ENCODE assay signal across 9 cellular contexts in the genomic region with DNA sequence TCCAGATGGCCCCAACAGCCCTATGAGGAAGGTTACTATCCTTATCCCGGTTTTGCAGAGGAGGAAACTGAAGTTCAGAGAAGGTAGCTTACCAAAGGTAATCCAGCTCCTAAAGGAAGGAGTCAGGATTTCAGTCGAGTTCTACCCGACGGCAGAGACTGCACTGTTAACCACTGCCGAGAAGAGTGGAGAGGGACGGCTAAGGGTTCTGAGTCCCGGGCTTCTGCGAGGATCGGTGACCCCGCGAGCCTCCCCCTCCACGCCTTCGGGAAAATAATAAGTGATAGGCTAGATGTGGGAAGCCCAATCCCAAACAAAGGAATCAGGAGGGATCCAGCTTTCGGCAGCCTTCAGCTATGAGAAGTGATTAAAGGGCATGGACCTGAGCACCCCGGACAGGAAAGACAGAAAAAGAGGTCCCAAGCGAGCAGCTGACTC. TPM values are rescaled to one million over a fixed set of nuclear protein-coding genes. Genes with fewer than 3 reads are reported as not detected.
DNase-seq lines count a peak whose midpoint lies in the region; FAIRE-seq and TF ChIP-seq lines count a peak whose summit lies in the region.
"Had no signal": no experiment of that assay in that cellular context is flagged by ENCODE, and none has a peak within 500 bp of the region (broad histone marks: within the 10 kb centered on the region; RNA-seq: fewer than 3 reads in every experiment).

No MANE protein-coding gene starts in this region.

- CTCF ChIA-PET in activated CD4-positive, alpha-beta T cell treated with anti-CD3 and anti-CD28 coated beads, Interleukin-2, amount 10 ng/mL, durations not matched to agents 7 days and 5 days (lab: Charles Lee), result interaction anchor here (1.1 to 3.3 kb wide), 6 partner anchors 11 to 102 kb away, joined by 3 to 17 read pairs (median 3); partner anchors contain the start of gene RPS8
- CTCF ChIA-PET in H1 (lab: Charles Lee; ENCODE audit: partially characterized antibody), result interaction anchor here (0.5 to 5.9 kb wide), 10 partner anchors 15 to 65 kb away, joined by 3 to 29 read pairs (median 4); no protein-coding TSS in a partner anchor

- H4K20me1 ChIP-seq in Karpas-422 (ENCODE audit: insufficient read depth, low read depth, low read length) (peaks cover 9% of the 10 kb centered on the region; the same call in 1 of the 2 replicates), H1 (replicated peaks in 1 of 2; ENCODE audit: control insufficient read depth in 1 of 2, insufficient read depth in 2 of 2, low read length in 2 of 2) (no peaks in the 10 kb centered on the region), neural cell (ENCODE audit: insufficient read depth) (no peaks in the 10 kb centered on the region)

- no peak overlapping the region for H2BK5ac ChIP-seq in H1 (ENCODE audit: low read depth, low read length)

- no peak overlapping the region for H4K91ac ChIP-seq in H1 (replicated peaks; ENCODE audit: insufficient read length, low read length)

- H3K23ac ChIP-seq in H1 (ENCODE audit: insufficient read length), result no peak overlapping the region

- H3K56ac ChIP-seq in H1 (replicated peaks; ENCODE audit: insufficient read length, low read depth, low read length), result no peak overlapping the region

- H3K36me3 ChIP-seq in Karpas-422 (ENCODE audit: insufficient read depth, low read length) (no peaks in the 10 kb centered on the region), H1 (ENCODE audit: control insufficient read depth in 2 of 4, insufficient read depth in 4 of 4, low read length in 3 of 4) (no peaks in the 10 kb centered on the region), neural cell (ENCODE audit: insufficient read depth, low read length) (no peaks in the 10 kb centered on the region)

- no peak for TF ChIP-seq EP300 in H1 (IDR thresholded peaks at IDR 0.05; ENCODE audit: borderline replicate concordance in 1 of 2, low read depth in 2 of 2, low read length in 2 of 2)
- TF ChIP-seq EP300 in neural cell (conservative IDR thresholded peaks at IDR 0.05; ENCODE audit: poor library complexity, severe bottlenecking), result no peak

- peak overlapping the region; percentile 83 for H3K4me3 Mint-ChIP-seq in activated CD4-positive, alpha-beta T cell treated with anti-CD3 and anti-CD28 coated beads, Interleukin-2, amount 10 ng/mL, durations not matched to agents 7 days and 5 days

- H3F3A ChIP-seq in neural cell (ENCODE audit: insufficient read depth, low read length, poor library complexity, severe bottlenecking), result no peaks in the 10 kb centered on the region

- no peak overlapping the region for H3K4ac ChIP-seq in H1 (replicated peaks; ENCODE audit: insufficient read length, low read depth, low read length)

- no peaks in the 10 kb centered on the region for H3K36me3 Mint-ChIP-seq in activated CD4-positive, alpha-beta T cell treated with anti-CD3 and anti-CD28 coated beads, Interleukin-2, amount 10 ng/mL, durations not matched to agents 7 days and 5 days (ENCODE audit: low read depth)

- H4K8ac ChIP-seq in H1 (ENCODE audit: extremely low read depth, insufficient read depth, low read length), result no peak overlapping the region

- no peak overlapping the region; the same call in 1 of the 2 replicates for H3K18ac ChIP-seq in H1 (ENCODE audit: extremely low read depth, low read length)

- TF ChIP-seq CTCF in H1 (IDR thresholded peaks at IDR 0.05; ENCODE audit: control extremely low read depth in 1 of 3, insufficient read depth in 1 of 3, low read depth in 1 of 3, low read length in 3 of 3), result no peak
- TF ChIP-seq CTCF in neural cell (IDR thresholded peaks at IDR 0.05; ENCODE audit: poor library complexity, severe bottlenecking), result no peak

- H3K4me2 ChIP-seq in Karpas-422 (ENCODE audit: low read depth, low read length, poor library complexity, severe bottlenecking) (peak overlapping the region; percentile 91), H1 (ENCODE audit: insufficient read depth in 1 of 2, low read depth in 2 of 2, low read length in 2 of 2) (peak overlapping the region; percentile 84 to 93), neural cell (ENCODE audit: low read length) (peak overlapping the region; percentile 85)

- H3K4me3 ChIP-seq in Karpas-422 (ENCODE audit: low read length) (peak overlapping the region; percentile 82), H1 (ENCODE audit: extremely low read depth in 1 of 4, insufficient read depth in 2 of 4, low read depth in 3 of 4, low read length in 4 of 4) (peak overlapping the region; percentile 58 to 93 (median 75)), neural cell (ENCODE audit: low read length) (peak overlapping the region; percentile 71)

- 8% methylated on average over 16 of the region's 16 CpGs; no CpG with 5 or more reads in 1 of the 2 experiments for WGBS in H1 (ENCODE audit: extremely low coverage in 1 of 2, insufficient coverage in 1 of 2, insufficient read length in 1 of 2, insufficient replicate concordance in 2 of 2, low coverage in 1 of 2, low lambda C conversion rate in 2 of 2, missing lambda C conversion rate in 1 of 2), 2 experiments

- no peak for FAIRE-seq in H1 (lab: Jason Lieb, UNC)

- H3K27me3 ChIP-seq in Karpas-422 (ENCODE audit: low read length) (no peaks in the 10 kb centered on the region), H1 (replicated peaks in 1 of 4; ENCODE audit: control insufficient read depth in 3 of 4, extremely low read depth in 1 of 4, insufficient read depth in 3 of 4, low read length in 3 of 4) (no peaks in the 10 kb centered on the region; a peak in 1 of 7 replicates), neural cell (ENCODE audit: insufficient read depth, low read depth, low read length) (no peaks in the 10 kb centered on the region)

- no peaks in the 10 kb centered on the region for H3K27me3 Mint-ChIP-seq in activated CD4-positive, alpha-beta T cell treated with anti-CD3 and anti-CD28 coated beads, Interleukin-2, amount 10 ng/mL, durations not matched to agents 7 days and 5 days

- no peak overlapping the region for H4K5ac ChIP-seq in H1 (ENCODE audit: insufficient read length, low read depth, low read length)

- H3K9me2 ChIP-seq in Karpas-422 (replicated peaks; ENCODE audit: insufficient read depth, low read length), result no peaks in the 10 kb centered on the region
- H3K9me2 ChIP-seq in neural cell (ENCODE audit: insufficient read depth, low read length), result no peaks in the 10 kb centered on the region

- no peak overlapping the region for H2AFZ ChIP-seq in Karpas-422 (ENCODE audit: low read length)
- H2AFZ ChIP-seq in H1 (ENCODE audit: low read length), result no peak overlapping the region
- peak overlapping the region; percentile 48 for H2AFZ ChIP-seq in neural cell (ENCODE audit: low read depth, low read length)

- H3K4me1 ChIP-seq in Karpas-422 (ENCODE audit: low read length) (peaks cover 61% of the 10 kb centered on the region), H1 (replicated peaks in 1 of 4; ENCODE audit: control insufficient read depth in 3 of 4, insufficient read depth in 4 of 4, low read length in 3 of 4) (peaks cover 4 to 11% (median 6%) of the 10 kb centered on the region in 4 experiments; a peak in 6 of 7 replicates)

- H3K9me3 Mint-ChIP-seq in activated CD4-positive, alpha-beta T cell treated with anti-CD3 and anti-CD28 coated beads, Interleukin-2, amount 10 ng/mL, durations not matched to agents 7 days and 5 days, result no peaks in the 10 kb centered on the region

- no peak for TF ChIP-seq POLR2A in H1 (IDR thresholded peaks at IDR 0.05; ENCODE audit: control extremely low read depth in 1 of 2, low read depth in 2 of 2, low read length in 2 of 2)

- no peak for DNase-seq in activated CD4-positive, alpha-beta T cell treated with anti-CD3 and anti-CD28 coated beads, Interleukin-2, amount 10 ng/mL, durations not matched to agents 7 days and 5 days
- DNase-seq in activated CD4-positive, alpha-beta T cell treated with anti-CD3 and anti-CD28 coated beads for 48 hours, result no peak
- DNase-seq in Karpas-422 (no peak), H1 (ENCODE audit: low read depth in 1 of 2, low spot score in 2 of 2) (no peak), NCI-H345 treated with DMSO at 0.1 percent for 48 hours (lab: John Stamatoyannopoulos, UW; ENCODE audit: unreplicated experiment) (no peak), cerebellar nuclear complex (lab: John Stamatoyannopoulos, UW) (no peak), HPDE6-E6E7 (ENCODE audit: extremely low spot score) (no peak)

- peaks cover 11% of the 10 kb centered on the region; the same call in 1 of the 2 replicates for H3K79me2 ChIP-seq in Karpas-422 (ENCODE audit: low read length)
- H3K79me2 ChIP-seq in H1 (ENCODE audit: control insufficient read depth in 1 of 2, insufficient read depth in 2 of 2, low read length in 2 of 2), result no peaks in the 10 kb centered on the region
- no peaks in the 10 kb centered on the region for H3K79me2 ChIP-seq in neural cell (replicated peaks; ENCODE audit: insufficient read depth, low read length)

- H3K27ac ChIP-seq in Karpas-422 (ENCODE audit: low read length), result no peak overlapping the region
- H3K27ac ChIP-seq in H1 (ENCODE audit: low read depth, low read length), result no peak overlapping the region
- H3K27ac ChIP-seq in neural cell (ENCODE audit: low read length), result peak overlapping the region; percentile 79

- H3K4me1 Mint-ChIP-seq in activated CD4-positive, alpha-beta T cell treated with anti-CD3 and anti-CD28 coated beads, Interleukin-2, amount 10 ng/mL, durations not matched to agents 7 days and 5 days, result peaks cover 32% of the 10 kb centered on the region

- TF ChIP-seq RAD21 in H1 (IDR thresholded peaks at IDR 0.05 in 1 of 2, conservative IDR thresholded peaks at IDR 0.05 in 1 of 2; ENCODE audit: low read depth in 2 of 2, low read length in 2 of 2), result no peak
- no peak for TF ChIP-seq RAD21 in neural cell (conservative IDR thresholded peaks at IDR 0.05)

- H3K9me3 ChIP-seq in Karpas-422 (ENCODE audit: low read length), result no peaks in the 10 kb centered on the region
- H3K9me3 ChIP-seq in H1 (ENCODE audit: insufficient read depth in 2 of 2, low read depth in 1 of 2, low read length in 1 of 2), result no peaks in the 10 kb centered on the region
- no peaks in the 10 kb centered on the region for H3K9me3 ChIP-seq in neural cell (ENCODE audit: low read length)

- H2BK15ac ChIP-seq in H1 (ENCODE audit: low read length), result no peak overlapping the region

- POLR2A ChIA-PET in activated CD4-positive, alpha-beta T cell treated with anti-CD3 and anti-CD28 coated beads, Interleukin-2, amount 10 ng/mL, durations not matched to agents 7 days and 5 days (lab: Charles Lee), result interaction anchor here (1.0 to 1.5 kb wide), 3 partner anchors 43 to 1023 kb away, joined by 3 to 17 read pairs (median 5); partner anchors contain the start of gene KDM4A
- POLR2A ChIA-PET in H1 (lab: Charles Lee; ENCODE audit: partially characterized antibody), result interaction anchor here (0.5 to 3.3 kb wide), 10 partner anchors 9 to 337 kb away, joined by 3 to 23 read pairs (median 3); partner anchors contain the start of genes EIF2B3 and HECTD3

- H3K27ac Mint-ChIP-seq in activated CD4-positive, alpha-beta T cell treated with anti-CD3 and anti-CD28 coated beads, Interleukin-2, amount 10 ng/mL, durations not matched to agents 7 days and 5 days, result peak overlapping the region; percentile 82

- no peak overlapping the region for H3K14ac ChIP-seq in H1 (ENCODE audit: insufficient read length)

- peaks cover 11% of the 10 kb centered on the region for H3K23me2 ChIP-seq in H1 (ENCODE audit: low read depth, low read length)

- H3K9ac ChIP-seq in Karpas-422 (ENCODE audit: low read length), result peak overlapping the region; percentile 85
- H3K9ac ChIP-seq in H1 (replicated peaks in 1 of 4; ENCODE audit: extremely low read depth in 1 of 4, low read depth in 3 of 4, low read length in 3 of 4), result peak overlapping the region in 3 of 4 experiments; percentile 32 to 74 (median 36); a peak in 6 of 7 replicates
- H3K9ac ChIP-seq in neural cell (ENCODE audit: low read length), result peak overlapping the region; percentile 75

- no peak overlapping the region for H2BK120ac ChIP-seq in H1 (replicated peaks; ENCODE audit: low read depth, low read length)

- H2AK5ac ChIP-seq in H1 (ENCODE audit: low read depth, low read length), result no peak overlapping the region; the same call in 1 of the 2 replicates

- no peak overlapping the region for H2BK20ac ChIP-seq in H1 (ENCODE audit: low read length)

- H3K79me1 ChIP-seq in H1 (ENCODE audit: low read depth, low read length), result no peaks in the 10 kb centered on the region

- no peak overlapping the region for H2BK12ac ChIP-seq in H1 (ENCODE audit: low read depth, low read length)

RNA-seq across cellular contexts. Expression of gene TMEM53, which starts 0.6 kb away (rescaled TPM):
- 1 to 10 TPM; 3.0 to 3.5 TPM for total RNA-seq in activated CD4-positive, alpha-beta T cell treated with anti-CD3 and anti-CD28 coated beads, Interleukin-2, amount 10 ng/mL, durations not matched to agents 7 days and 5 days
- 10.7 and 13.9 TPM in 2 replicates for total RNA-seq in Karpas-422 (2014; rRNA removed; shearing (Covaris generic); ENCODE audit: low replicate concordance)
- 6.7 and 9.5 TPM in 2 replicates for total RNA-seq in H1 (2021; fragmentation: NEBNext Ultra II Directional; extraction: Animal tissue kit (Norgen Biotek cat#: 25700))
- polyA plus RNA-seq in H1 (2011; rRNA removed) (27.9 and 38.9 TPM in 2 replicates), neural cell (13.4 and 21.4 TPM in 2 replicates)
- 16.2 TPM for polyA plus RNA-seq in H1 (2011; cell fraction: cytosol; rRNA removed)
- 13.8 TPM for polyA plus RNA-seq in H1 (2011; cell fraction: nucleus; rRNA removed)
- polyA plus RNA-seq in H1 (2012, experiment 1 of 2), result 7.9 to 14.5 TPM (median 11.6 TPM) in 4 replicates
- 10.1 TPM for polyA plus RNA-seq in H1 (2012, experiment 2 of 2)
- 9.7 TPM for polyA plus RNA-seq in H1 (2013, experiment 1 of 2)
- polyA plus RNA-seq in H1 (2013, experiment 2 of 2), result 10.5 TPM
- 10.7 and 11.6 TPM in 2 replicates for polyA minus RNA-seq in H1 (2011; rRNA and poly(A)+ RNA removed)
- polyA minus RNA-seq in H1 (2011; cell fraction: cytosol; rRNA and poly(A)+ RNA removed), result 8.9 TPM
- 5.7 TPM for polyA minus RNA-seq in H1 (2011; cell fraction: nucleus; rRNA and poly(A)+ RNA removed)
- 11.6 and 13.9 TPM in 2 replicates for polyA minus RNA-seq in neural cell

RNA-seq across cellular contexts. Expression of gene ARMH1, which starts 0.8 kb away (rescaled TPM):
- total RNA-seq in activated CD4-positive, alpha-beta T cell treated with anti-CD3 and anti-CD28 coated beads, Interleukin-2, amount 10 ng/mL, durations not matched to agents 7 days and 5 days, result 10 to 100 TPM; 47.4 to 50.7 TPM
- 5.4 and 7.7 TPM in 2 replicates for total RNA-seq in Karpas-422 (2014; rRNA removed; shearing (Covaris generic); ENCODE audit: low replicate concordance)
- total RNA-seq in H1 (2021; fragmentation: NEBNext Ultra II Directional; extraction: Animal tissue kit (Norgen Biotek cat#: 25700)), result 0.63 and 0.82 TPM in 2 replicates
- 0.85 and 3.3 TPM in 2 replicates for polyA plus RNA-seq in H1 (2011; rRNA removed)
- polyA plus RNA-seq in H1 (2011; cell fraction: cytosol; rRNA removed), result 1.7 TPM
- polyA plus RNA-seq in H1 (2011; cell fraction: nucleus; rRNA removed), result 10.3 TPM
- polyA plus RNA-seq in H1 (2012, experiment 1 of 2), result 1.6 to 1.7 TPM (median 1.7 TPM) in 4 replicates
- 0.87 TPM for polyA plus RNA-seq in H1 (2012, experiment 2 of 2)
- polyA plus RNA-seq in H1 (2013, experiment 1 of 2), result 0.65 TPM
- polyA plus RNA-seq in H1 (2013, experiment 2 of 2), result 0.81 TPM
- 0.41 and 1.2 TPM in 2 replicates for polyA minus RNA-seq in H1 (2011; rRNA and poly(A)+ RNA removed)
- polyA minus RNA-seq in H1 (2011; cell fraction: cytosol; rRNA and poly(A)+ RNA removed), result 2.7 TPM
- 1.7 TPM for polyA minus RNA-seq in H1 (2011; cell fraction: nucleus; rRNA and poly(A)+ RNA removed)
- polyA plus RNA-seq in neural cell, result 88.3 and 105 TPM in 2 replicates
- polyA minus RNA-seq in neural cell, result 17.2 and 24.8 TPM in 2 replicates
- total RNA-seq: glomerular endothelial cell had no signal

RNA-seq across cellular contexts. Expression of gene RNU5D-1, which starts 57.3 kb away (rescaled TPM):
- total RNA-seq in activated CD4-positive, alpha-beta T cell treated with anti-CD3 and anti-CD28 coated beads, Interleukin-2, amount 10 ng/mL, durations not matched to agents 7 days and 5 days, result not detected
- not detected in 2 replicates for total RNA-seq in Karpas-422 (2014; rRNA removed; shearing (Covaris generic); ENCODE audit: low replicate concordance)
- total RNA-seq in H1 (2021; fragmentation: NEBNext Ultra II Directional; extraction: Animal tissue kit (Norgen Biotek cat#: 25700)), result 17.4 TPM in 1 of 2 replicates, not detected in the other
- polyA plus RNA-seq in H1 (2011; rRNA removed) (under 0.01 TPM in 1 of 2 replicates, not detected in the other), neural cell (not detected in 2 replicates)
- polyA plus RNA-seq in H1 (2011; cell fraction: cytosol; rRNA removed), result not detected
- polyA plus RNA-seq in H1 (2011; cell fraction: nucleus; rRNA removed), result not detected
- polyA plus RNA-seq in H1 (2012, experiment 1 of 2), result not detected in 4 replicates
- polyA plus RNA-seq in H1 (2012, experiment 2 of 2), result not detected
- not detected for polyA plus RNA-seq in H1 (2013, experiment 1 of 2)
- polyA plus RNA-seq in H1 (2013, experiment 2 of 2), result not detected
- polyA minus RNA-seq in H1 (2011; rRNA and poly(A)+ RNA removed), result under 0.01 TPM in 2 replicates
- 360 TPM for polyA minus RNA-seq in H1 (2011; cell fraction: cytosol; rRNA and poly(A)+ RNA removed)
- polyA minus RNA-seq in H1 (2011; cell fraction: nucleus; rRNA and poly(A)+ RNA removed), result under 0.01 TPM
- not detected in 2 replicates for polyA minus RNA-seq in neural cell
- total RNA-seq: glomerular endothelial cell had no signal
